ENCODE assay signal across 35 cellular contexts in genomic region chr21:25827513-25827912, GRCh38.
"Had no signal": no experiment of that assay in that cellular context is flagged by ENCODE, and none has a peak within 500 bp of the region (broad histone marks: within the 10 kb centered on the region; RNA-seq: fewer than 3 reads in every experiment).

No MANE protein-coding gene starts in this region.

- H3K36me3 Mint-ChIP-seq: activated CD4-positive, alpha-beta memory T cell treated with anti-CD3 and anti-CD28 coated beads for 36 hours; activated naive CD4-positive, alpha-beta T cell treated with anti-CD3 and anti-CD28 coated beads, Interleukin-2, amount 10 ng/mL, durations not matched to agents 7 days and 5 days; activated naive CD4-positive, alpha-beta T cell treated with anti-CD3 and anti-CD28 coated beads, Interleukin-2, amount 50 U/mL, for 24 hours; activated naive CD8-positive, alpha-beta T cell; activated naive CD8-positive, alpha-beta T cell treated with anti-CD3 and anti-CD28 coated beads, Interleukin-2, amount 10 ng/mL, durations not matched to agents 7 days and 5 days had no signal

- FAIRE-seq: astrocyte, TTC549 had no signal

- H3K27me3 ChIP-seq: adrenal gland, body of pancreas, brain microvascular endothelial cell, breast epithelium had no signal

- H3K9me3 ChIP-seq: adrenal gland, body of pancreas, breast epithelium had no signal

- H3K9me3 Mint-ChIP-seq: activated B cell treated with CpG ODN at 0.5 μM for 24 hours; activated CD4-positive, alpha-beta memory T cell treated with anti-CD3 and anti-CD28 coated beads for 36 hours; activated CD4-positive, alpha-beta T cell treated with anti-CD3 and anti-CD28 coated beads, Interleukin-2, amount 10 ng/mL, durations not matched to agents 24 days and 14 days; activated CD8-positive, alpha-beta T cell treated with anti-CD3 and anti-CD28 coated beads for 36 hours; activated naive CD4-positive, alpha-beta T cell treated with anti-CD3 and anti-CD28 coated beads, Interleukin-2, amount 10 ng/mL, durations not matched to agents 7 days and 5 days; activated naive CD4-positive, alpha-beta T cell treated with anti-CD3 and anti-CD28 coated beads, Interleukin-2, amount 50 U/mL, for 24 hours; activated naive CD8-positive, alpha-beta T cell treated with anti-CD3 and anti-CD28 coated beads, Interleukin-2, amount 10 ng/mL, durations not matched to agents 7 days and 5 days; activated T-cell treated with anti-CD3 and anti-CD28 coated beads, Interleukin-2, amount 50 U/mL, for 24 hours; T-helper 1 cell treated with Interleukin-12 subunit alpha and Interleukin-12 subunit beta and Interleukin-4 antibody, amounts not matched to agents 30 μg/mL and 1 μg/mL, for 36 hours; T-helper 2 cell treated with Interferon-gamma antibody and Interleukin-4, amounts not matched to agents 5 μg/mL and 100 μg/mL, for 36 hours had no signal

- ATAC-seq: activated CD8-positive, alpha-beta T cell treated with anti-CD3 and anti-CD28 coated beads for 36 hours; body of pancreas had no signal

- H3K4me1 ChIP-seq: adrenal gland, body of pancreas, breast epithelium had no signal

- H3K27ac Mint-ChIP-seq: activated B cell treated with CpG ODN at 0.5 μM for 24 hours; activated CD4-positive, alpha-beta memory T cell treated with anti-CD3 and anti-CD28 coated beads for 36 hours; activated CD4-positive, alpha-beta T cell treated with anti-CD3 and anti-CD28 coated beads, Interleukin-2, amount 10 ng/mL, durations not matched to agents 24 days and 14 days; activated CD8-positive, alpha-beta T cell treated with anti-CD3 and anti-CD28 coated beads for 36 hours; activated naive CD4-positive, alpha-beta T cell treated with anti-CD3 and anti-CD28 coated beads, Interleukin-2, amount 10 ng/mL, durations not matched to agents 7 days and 5 days; activated naive CD4-positive, alpha-beta T cell treated with anti-CD3 and anti-CD28 coated beads, Interleukin-2, amount 50 U/mL, for 24 hours; activated naive CD8-positive, alpha-beta T cell; activated naive CD8-positive, alpha-beta T cell treated with anti-CD3 and anti-CD28 coated beads, Interleukin-2, amount 10 ng/mL, durations not matched to agents 7 days and 5 days; activated T-cell treated with anti-CD3 and anti-CD28 coated beads, Interleukin-2, amount 50 U/mL, for 24 hours; activated T-helper 2 cell treated with anti-CD3 and anti-CD28 coated beads, Interferon-gamma antibody, Interleukin-2, Interleukin-4, amounts not matched to agents 10 μg/mL and 5 μg/mL and 100 μg/mL, durations not matched to agents 14 hours and 24 hours and 36 hours; T-helper 1 cell treated with Interleukin-12 subunit alpha and Interleukin-12 subunit beta and Interleukin-4 antibody, amounts not matched to agents 30 μg/mL and 1 μg/mL, for 36 hours; T-helper 2 cell treated with Interferon-gamma antibody and Interleukin-4, amounts not matched to agents 5 μg/mL and 100 μg/mL, for 36 hours had no signal

- H3K4me3 ChIP-seq: adrenal gland, body of pancreas, breast epithelium had no signal

- H3K27me3 Mint-ChIP-seq: activated B cell treated with CpG ODN at 0.5 μM for 24 hours; activated CD8-positive, alpha-beta T cell treated with anti-CD3 and anti-CD28 coated beads for 36 hours; activated naive CD4-positive, alpha-beta T cell treated with anti-CD3 and anti-CD28 coated beads, Interleukin-2, amount 10 ng/mL, durations not matched to agents 7 days and 5 days; activated naive CD4-positive, alpha-beta T cell treated with anti-CD3 and anti-CD28 coated beads, Interleukin-2, amount 50 U/mL, for 24 hours; activated naive CD8-positive, alpha-beta T cell had no signal

- H3K4me3 Mint-ChIP-seq: activated B cell treated with CpG ODN at 0.5 μM for 24 hours; activated CD4-positive, alpha-beta memory T cell treated with anti-CD3 and anti-CD28 coated beads for 36 hours; activated CD4-positive, alpha-beta T cell treated with anti-CD3 and anti-CD28 coated beads, Interleukin-2, amount 10 ng/mL, durations not matched to agents 24 days and 14 days; activated CD8-positive, alpha-beta T cell treated with anti-CD3 and anti-CD28 coated beads for 36 hours; activated naive CD4-positive, alpha-beta T cell treated with anti-CD3 and anti-CD28 coated beads, Interleukin-2, amount 10 ng/mL, durations not matched to agents 7 days and 5 days; activated naive CD4-positive, alpha-beta T cell treated with anti-CD3 and anti-CD28 coated beads, Interleukin-2, amount 50 U/mL, for 24 hours; activated naive CD8-positive, alpha-beta T cell; activated naive CD8-positive, alpha-beta T cell treated with anti-CD3 and anti-CD28 coated beads, Interleukin-2, amount 10 ng/mL, durations not matched to agents 7 days and 5 days; activated T-cell treated with anti-CD3 and anti-CD28 coated beads, Interleukin-2, amount 50 U/mL, for 24 hours; T-helper 1 cell treated with Interleukin-12 subunit alpha and Interleukin-12 subunit beta and Interleukin-4 antibody, amounts not matched to agents 30 μg/mL and 1 μg/mL, for 36 hours; T-helper 2 cell treated with Interferon-gamma antibody and Interleukin-4, amounts not matched to agents 5 μg/mL and 100 μg/mL, for 36 hours had no signal

- H3K4me1 Mint-ChIP-seq: activated naive CD4-positive, alpha-beta T cell treated with anti-CD3 and anti-CD28 coated beads, Interleukin-2, amount 10 ng/mL, durations not matched to agents 7 days and 5 days; activated naive CD4-positive, alpha-beta T cell treated with anti-CD3 and anti-CD28 coated beads, Interleukin-2, amount 50 U/mL, for 24 hours had no signal

- H3K27ac ChIP-seq: adrenal gland, body of pancreas, brain microvascular endothelial cell, breast epithelium, VCaP had no signal

- H3K36me3 ChIP-seq: adrenal gland, brain microvascular endothelial cell, breast epithelium had no signal

- DNase-seq: activated B cell treated with CpG ODN at 0.5 μM for 24 hours; activated CD4-positive, alpha-beta memory T cell treated with anti-CD3 and anti-CD28 coated beads for 36 hours; activated CD4-positive, alpha-beta T cell treated with anti-CD3 and anti-CD28 coated beads for 4 hours; activated CD4-positive, alpha-beta T cell treated with anti-CD3 and anti-CD28 coated beads, Interleukin-2, amount 10 ng/mL, durations not matched to agents 24 days and 14 days; activated CD4-positive, alpha-beta T cell treated with anti-CD3 and anti-CD28 coated beads, Interleukin-2, amount 50 U/mL, for 1 hour; activated CD4-positive, alpha-beta T cell treated with anti-CD3 and anti-CD28 coated beads, Interleukin-2, amount 50 U/mL, for 4 hours; activated CD4-positive, CD25-positive, alpha-beta regulatory T cell treated with anti-CD3 and anti-CD28 coated beads, Interleukin-2, amount 50 U/mL, for 72 hours; activated CD8-positive, alpha-beta memory T cell treated with anti-CD3 and anti-CD28 coated beads, Interleukin-2, amount 50 U/mL, for 4 hours; activated CD8-positive, alpha-beta T cell treated with anti-CD3 and anti-CD28 coated beads for 36 hours; activated effector memory CD4-positive, alpha-beta T cell treated with Interleukin-2 at 50 U/mL for 16 hours; activated gamma-delta T cell; activated naive CD4-positive, alpha-beta T cell treated with anti-CD3 and anti-CD28 coated beads, Interleukin-2, amount 10 ng/mL, durations not matched to agents 7 days and 5 days; activated naive CD4-positive, alpha-beta T cell treated with Interleukin-2 at 50 U/mL for 16 hours; activated naive CD8-positive, alpha-beta T cell treated with anti-CD3 and anti-CD28 coated beads, Interleukin-2, amount 10 ng/mL, durations not matched to agents 7 days and 5 days; activated T-cell treated with anti-CD3 and anti-CD28 coated beads for 4 hours; activated T-cell treated with anti-CD3 and anti-CD28 coated beads, Interleukin-2, amount 50 U/mL, for 24 hours; activated T-cell treated with anti-CD3 and anti-CD28 coated beads, Interleukin-2, amount 50 U/mL, for 48 hours; adrenal gland; amniotic stem cell; aorta; body of pancreas; brain microvascular endothelial cell; central memory CD4-positive, alpha-beta T cell; T-helper 1 cell; T-helper 2 cell; T-helper 9 cell had no signal
